In genomic region chr7:66181329-66181728, GRCh38 we compare ENCODE assay signal across 20 cellular contexts. TPM values are rescaled to one million over a fixed set of nuclear protein-coding genes. Genes with fewer than 3 reads are reported as not detected.
A peak's percentile ranks its signal among the peaks of the same experiment; 100 is the strongest.
DNase-seq lines count a peak whose midpoint lies in the region; ATAC-seq, FAIRE-seq and TF ChIP-seq lines count a peak whose summit lies in the region.
"Had no signal": no experiment of that assay in that cellular context is flagged by ENCODE, and none has a peak within 500 bp of the region (broad histone marks: within the 10 kb centered on the region; RNA-seq: fewer than 3 reads in every experiment).

No MANE protein-coding gene starts in this region.

- ATAC-seq in PC-3 = peak; percentile 72
- ATAC-seq: CD8-positive, alpha-beta T cell; GM12878; GM23338; HCT116 had no signal

- H3K27me3 ChIP-seq in PC-3 (ENCODE audit: low read length) (no peaks in the 10 kb centered on the region), endothelial cell of umbilical vein (ENCODE audit: control insufficient read depth in 2 of 2, insufficient read depth in 2 of 2, low read length in 2 of 2) (no peaks in the 10 kb centered on the region), PC-9 (ENCODE audit: insufficient read depth, low read depth) (no peaks in the 10 kb centered on the region)
- H3K27me3 ChIP-seq: BLaER1 had no signal

- H3K27ac ChIP-seq in PC-3 (ENCODE audit: low read length) = no peak overlapping the region
- no peak overlapping the region for H3K27ac ChIP-seq in endothelial cell of umbilical vein (ENCODE audit: insufficient read depth, low read depth, low read length)
- H3K27ac ChIP-seq in PC-9 = no peak overlapping the region
- H3K27ac ChIP-seq: BLaER1, C4-2B had no signal

- no peak overlapping the region for H3K4me2 ChIP-seq in PC-3 (ENCODE audit: low read length)
- no peak overlapping the region for H3K4me2 ChIP-seq in endothelial cell of umbilical vein (ENCODE audit: insufficient read depth, low read length)
- no peak overlapping the region for H3K4me2 ChIP-seq in PC-9
- H3K4me2 ChIP-seq: BLaER1, GM23338 had no signal

- peak; percentile 24 for FAIRE-seq in endothelial cell of umbilical vein (lab: Jason Lieb, UNC)
- FAIRE-seq: GM12878, GM18507 had no signal

- H3K9me3 ChIP-seq in PC-3 (ENCODE audit: low read length) (no peaks in the 10 kb centered on the region), endothelial cell of umbilical vein (replicated peaks; ENCODE audit: control insufficient read depth, insufficient read depth, low read length) (no peaks in the 10 kb centered on the region), PC-9 (ENCODE audit: insufficient read depth, low read depth) (no peaks in the 10 kb centered on the region)

- BruUV-seq in PC-3 (replicated peaks; lab: Mats Ljungman, UMichigan) = no TSS peak
- no TSS peak for BruUV-seq in endothelial cell of umbilical vein (replicated peaks; lab: Mats Ljungman, UMichigan)
- BruUV-seq in PC-9 (replicated peaks; lab: Mats Ljungman, UMichigan) = no TSS peak

- dilution Hi-C loops in endothelial cell of umbilical vein (cut with MboI; ENCODE audit: extremely low pct_ligation_motif_present, low sequenced_read_pairs) = no loop called here

- no peak overlapping the region for H3K4me3 ChIP-seq in PC-3 (ENCODE audit: low read length)
- no peak overlapping the region for H3K4me3 ChIP-seq in endothelial cell of umbilical vein (replicated peaks in 1 of 3; ENCODE audit: insufficient read depth in 1 of 3, low read depth in 1 of 3, low read length in 3 of 3)
- no peak overlapping the region for H3K4me3 ChIP-seq in fibroblast of villous mesenchyme (ENCODE audit: low read depth, low read length)
- H3K4me3 ChIP-seq in PC-9 = no peak overlapping the region
- H3K4me3 ChIP-seq: BLaER1, GM12878, GM23338 had no signal

- no peaks in the 10 kb centered on the region for H3K9me1 ChIP-seq in endothelial cell of umbilical vein (replicated peaks; ENCODE audit: control insufficient read depth, extremely low read depth, insufficient read depth, low read length)

- H3K79me2 ChIP-seq in PC-3 (ENCODE audit: low read length) (no peaks in the 10 kb centered on the region), endothelial cell of umbilical vein (ENCODE audit: control insufficient read depth, insufficient read depth, low read length) (no peaks in the 10 kb centered on the region), PC-9 (ENCODE audit: low read depth) (no peaks in the 10 kb centered on the region)

- TF ChIP-seq CTCF in PC-3 (conservative IDR thresholded peaks at IDR 0.05; ENCODE audit: low read depth, low read length) = no peak
- no peak for TF ChIP-seq CTCF in endothelial cell of umbilical vein (IDR thresholded peaks at IDR 0.05; ENCODE audit: extremely low read depth in 1 of 2, insufficient read depth in 1 of 2, low read depth in 1 of 2, low read length in 2 of 2)
- TF ChIP-seq CTCF in fibroblast of villous mesenchyme (IDR thresholded peaks at IDR 0.05; ENCODE audit: insufficient read depth, low read depth, low read length) = no peak
- TF ChIP-seq CTCF in PC-9 (conservative IDR thresholded peaks at IDR 0.05) = no peak

- H2AFZ ChIP-seq in PC-3 (ENCODE audit: low read length) (no peak overlapping the region), endothelial cell of umbilical vein (ENCODE audit: low read depth, low read length) (no peak overlapping the region), PC-9 (no peak overlapping the region)
- H2AFZ ChIP-seq: GM23338 had no signal

- TF ChIP-seq POLR2A in endothelial cell of umbilical vein (IDR thresholded peaks at IDR 0.05; ENCODE audit: low read depth, low read length) = no peak

- POLR2A ChIA-PET in PC-3 (lab: Charles Lee; ENCODE audit: unreplicated experiment) = no interaction called here
- POLR2A ChIA-PET in endothelial cell of umbilical vein (lab: Charles Lee) = no interaction called here
- POLR2A ChIA-PET in PC-9 (lab: Charles Lee; ENCODE audit: unreplicated experiment) = no interaction called here

- H3F3A ChIP-seq in PC-3 (ENCODE audit: low read length, unreplicated experiment) (no peaks in the 10 kb centered on the region), PC-9 (ENCODE audit: insufficient read depth, low read depth) (no peaks in the 10 kb centered on the region)

- H3K9ac ChIP-seq in PC-3 (ENCODE audit: low read length) = no peak overlapping the region
- no peak overlapping the region for H3K9ac ChIP-seq in endothelial cell of umbilical vein (replicated peaks; ENCODE audit: extremely low read depth, insufficient read depth, low read length)
- H3K9ac ChIP-seq: BLaER1 had no signal

- DNase-seq in PC-3 (no peak), endothelial cell of umbilical vein (ENCODE audit: low read depth, low spot score) (no peak), fibroblast of villous mesenchyme (ENCODE audit: low read depth) (peak; percentile 13), NCI-H1048 (lab: John Stamatoyannopoulos, UW) (no peak), DMS 273 (lab: John Stamatoyannopoulos, UW; ENCODE audit: unreplicated experiment) (no peak), PC-9 (no peak)
- DNase-seq: Caco-2; CD4-positive, CD25-positive, alpha-beta regulatory T cell; CD8-positive, alpha-beta T cell; DMS 273 treated with DMSO at 0.1 percent for 48 hours; DMS79; EL; GDM1; H9 had no signal

- intact Hi-C loops in PC-3 (cut with micrococcal nuclease) (no loop called here), endothelial cell of umbilical vein (cut with micrococcal nuclease) (no loop called here), PC-9 (cut with micrococcal nuclease; ENCODE audit: unreplicated experiment) (no loop called here)

- no peaks in the 10 kb centered on the region for H3K36me3 ChIP-seq in PC-3 (ENCODE audit: low read depth, low read length)
- H3K36me3 ChIP-seq in endothelial cell of umbilical vein (ENCODE audit: control insufficient read depth in 2 of 2, extremely low read depth in 1 of 2, insufficient read depth in 2 of 2, low read length in 2 of 2) = no peaks in the 10 kb centered on the region
- H3K36me3 ChIP-seq in PC-9 (ENCODE audit: low read depth) = no peaks in the 10 kb centered on the region
- H3K36me3 ChIP-seq: BLaER1 had no signal

- H3K9me2 ChIP-seq in PC-3 (replicated peaks; ENCODE audit: low read length) = no peaks in the 10 kb centered on the region
- no peaks in the 10 kb centered on the region for H3K9me2 ChIP-seq in PC-9 (ENCODE audit: insufficient read depth)

- no peaks in the 10 kb centered on the region for H4K20me1 ChIP-seq in PC-3 (ENCODE audit: low read length)
- no peaks in the 10 kb centered on the region for H4K20me1 ChIP-seq in endothelial cell of umbilical vein (replicated peaks; ENCODE audit: control insufficient read depth, extremely low read depth, insufficient read depth, low read length)
- H4K20me1 ChIP-seq in PC-9 (ENCODE audit: insufficient read depth) = no peaks in the 10 kb centered on the region
- H4K20me1 ChIP-seq: BLaER1 had no signal

- CTCF ChIA-PET in PC-3 (lab: Charles Lee) = interaction anchor here (0.6 kb wide), 1 partner anchor 30 kb away, joined by 3 read pairs; no protein-coding TSS in a partner anchor
- CTCF ChIA-PET in endothelial cell of umbilical vein (lab: Charles Lee) = interaction anchor here (1.2 to 1.3 kb wide), 2 partner anchors 10 to 170 kb away, joined by 3 to 4 read pairs; no protein-coding TSS in a partner anchor
- CTCF ChIA-PET in PC-9 (lab: Charles Lee) = no interaction called here

- H3K4me1 ChIP-seq in PC-3 (ENCODE audit: insufficient read depth, low read length) = no peaks in the 10 kb centered on the region
- no peaks in the 10 kb centered on the region for H3K4me1 ChIP-seq in endothelial cell of umbilical vein (ENCODE audit: control insufficient read depth, extremely low read depth, insufficient read depth, low read length)
- no peaks in the 10 kb centered on the region for H3K4me1 ChIP-seq in PC-9 (replicated peaks; ENCODE audit: insufficient read depth)
- H3K4me1 ChIP-seq: Caco-2 had no signal

TF ChIP-seq in endothelial cell of umbilical vein, 7 proteins besides CTCF, POLR2A, EP300 and RAD21:
- no peak for TF ChIP-seq EZH2 (IDR thresholded peaks at IDR 0.05; ENCODE audit: borderline replicate concordance, low read depth, low read length, severe bottlenecking)
- no peak for TF ChIP-seq FOS (IDR thresholded peaks at IDR 0.05; ENCODE audit: borderline replicate concordance, insufficient read depth, low read length)
- no peak for TF ChIP-seq POLR2AphosphoS5 (IDR thresholded peaks at IDR 0.05; ENCODE audit: insufficient read depth, low read depth, low read length)
- TF ChIP-seq MYC (IDR thresholded peaks at IDR 0.05; ENCODE audit: low read depth, low read length) = no peak
- no peak for TF ChIP-seq GATA2 (IDR thresholded peaks at IDR 0.05; ENCODE audit: insufficient read depth, insufficient read length, low read depth, low read length)
- no peak for TF ChIP-seq JUN (IDR thresholded peaks at IDR 0.05; ENCODE audit: borderline replicate concordance, insufficient read depth, insufficient read length, low read depth)
- TF ChIP-seq MAX (IDR thresholded peaks at IDR 0.05; ENCODE audit: insufficient read depth, insufficient read length) = no peak

RNA-seq across cellular contexts. Expression of gene TPST1, which starts 23.8 kb away (rescaled TPM):
- total RNA-seq in PC-3 (2014; rRNA removed) = 12.7 and 14.4 TPM in 2 replicates
- total RNA-seq in endothelial cell of umbilical vein = 18.7 and 19.1 TPM in 2 replicates
- polyA plus RNA-seq in endothelial cell of umbilical vein = 17.3 and 21.0 TPM in 2 replicates
- 28.6 and 30.0 TPM in 2 replicates for polyA plus RNA-seq in endothelial cell of umbilical vein (2011; cell fraction: cytosol; rRNA removed)
- 24.2 and 27.3 TPM in 2 replicates for polyA plus RNA-seq in endothelial cell of umbilical vein (2011; cell fraction: nucleus; rRNA removed)
- 25.9 and 27.0 TPM in 2 replicates for polyA plus RNA-seq in endothelial cell of umbilical vein (2012)
- polyA minus RNA-seq in endothelial cell of umbilical vein = 58.5 and 60.3 TPM in 2 replicates
- polyA minus RNA-seq in endothelial cell of umbilical vein (2011; cell fraction: cytosol; rRNA and poly(A)+ RNA removed) = 4.8 TPM
- polyA minus RNA-seq in endothelial cell of umbilical vein (2011; cell fraction: nucleus; rRNA and poly(A)+ RNA removed) = 39.1 and 46.8 TPM in 2 replicates
- total RNA-seq in fibroblast of villous mesenchyme = 131 TPM in 2 replicates
- 11.0 and 14.9 TPM in 2 replicates for total RNA-seq in PC-9 (2021)
